Comparison of ENCODE assay signal across 23 cellular contexts in genomic region chr15:60010467-60011257, GRCh38. TPM values are rescaled to one million over a fixed set of nuclear protein-coding genes. Genes with fewer than 3 reads are reported as not detected.
A peak's percentile ranks its signal among the peaks of the same experiment; 100 is the strongest.
DNase-seq lines count a peak whose midpoint lies in the region; ATAC-seq and TF ChIP-seq lines count a peak whose summit lies in the region.
"Had no signal": no experiment of that assay in that cellular context is flagged by ENCODE, and none has a peak within 500 bp of the region (broad histone marks: within the 10 kb centered on the region; RNA-seq: fewer than 3 reads in every experiment).

No MANE protein-coding gene starts in this region.

- H3K4me1 Mint-ChIP-seq in activated T-helper 2 cell treated with anti-CD3 and anti-CD28 coated beads, Interferon-gamma antibody, Interleukin-2, Interleukin-4, amounts not matched to agents 10 μg/mL and 5 μg/mL and 100 μg/mL, durations not matched to agents 14 hours and 24 hours and 36 hours (ENCODE audit: low read depth) = peaks cover 30% of the 10 kb centered on the region
- H3K4me1 Mint-ChIP-seq in T-cell (peaks cover 12 to 15% (median 13%) of the 10 kb centered on the region in 3 donors), type B pancreatic cell (ENCODE audit: unreplicated experiment) (peaks cover 11% of the 10 kb centered on the region)

- peaks cover 19% of the 10 kb centered on the region for H3K36me3 Mint-ChIP-seq in activated T-helper 2 cell treated with anti-CD3 and anti-CD28 coated beads, Interferon-gamma antibody, Interleukin-2, Interleukin-4, amounts not matched to agents 10 μg/mL and 5 μg/mL and 100 μg/mL, durations not matched to agents 14 hours and 24 hours and 36 hours (ENCODE audit: low read depth)
- H3K36me3 Mint-ChIP-seq in T-cell (no peaks in the 10 kb centered on the region), type B pancreatic cell (no peaks in the 10 kb centered on the region)

- H3K27ac Mint-ChIP-seq in activated T-helper 2 cell treated with anti-CD3 and anti-CD28 coated beads, Interferon-gamma antibody, Interleukin-2, Interleukin-4, amounts not matched to agents 10 μg/mL and 5 μg/mL and 100 μg/mL, durations not matched to agents 14 hours and 24 hours and 36 hours = no peak overlapping the region
- H3K27ac Mint-ChIP-seq in T-cell (no peak overlapping the region), type B pancreatic cell (no peak overlapping the region)
- H3K27ac Mint-ChIP-seq: CD4-positive, alpha-beta T cell had no signal

- intact Hi-C loops in activated T-helper 2 cell treated with anti-CD3 and anti-CD28 coated beads, Interferon-gamma antibody, Interleukin-2, Interleukin-4, amounts not matched to agents 10 μg/mL and 5 μg/mL and 100 μg/mL, durations not matched to agents 14 hours and 24 hours and 36 hours (cut with micrococcal nuclease) = no loop called here

- H3K36me3 ChIP-seq in HUES6 (ENCODE audit: control insufficient read depth, insufficient read depth, low read length) = no peaks in the 10 kb centered on the region
- H3K36me3 ChIP-seq in ectodermal cell (ENCODE audit: control insufficient read depth, insufficient read depth, low read length) = no peaks in the 10 kb centered on the region
- H3K36me3 ChIP-seq in iPS-18a (ENCODE audit: control insufficient read depth, low read depth, low read length) = no peaks in the 10 kb centered on the region
- H3K36me3 ChIP-seq: BLaER1, Peyer's patch had no signal

- DNase-seq in retina = peak; percentile 53
- no peak for DNase-seq in activated T-helper 2 cell treated with anti-CD3 and anti-CD28 coated beads, Interferon-gamma antibody, Interleukin-2, Interleukin-4, amounts not matched to agents 10 μg/mL and 5 μg/mL and 100 μg/mL, durations not matched to agents 14 hours and 24 hours and 36 hours (ENCODE audit: low spot score)
- DNase-seq in T-cell = no peak
- DNase-seq in type B pancreatic cell (ENCODE audit: extremely low spot score, unreplicated experiment) = no peak
- DNase-seq: Caco-2; CD4-positive, alpha-beta T cell; DND-41; GOT3; MV-4-11; NCI-H1105 treated with DMSO at 0.1 percent for 48 hours; NCI-H2029 treated with DMSO at 0.1 percent for 48 hours; NCI-H226; NCI-H510A treated with DMSO at 0.1 percent for 48 hours; Peyer's patch had no signal

- POLR2A ChIA-PET in T-cell (lab: Charles Lee) = no interaction called here

- H3K27ac ChIP-seq in HUES6 (ENCODE audit: low read depth, low read length) (no peak overlapping the region; the same call in 1 of the 2 replicates), ectodermal cell (ENCODE audit: insufficient read depth, low read depth, low read length, poor library complexity, severe bottlenecking) (peak overlapping the region; percentile 64), iPS-18a (ENCODE audit: low read length) (peak overlapping the region; percentile 10)
- H3K27ac ChIP-seq: BLaER1, KMS-11, Peyer's patch had no signal

- H3K9me3 ChIP-seq in HUES6 (ENCODE audit: control insufficient read depth, insufficient read depth, low read depth, low read length) (no peaks in the 10 kb centered on the region), ectodermal cell (ENCODE audit: control insufficient read depth, low read length) (no peaks in the 10 kb centered on the region), iPS-18a (ENCODE audit: control insufficient read depth, low read depth, low read length) (no peaks in the 10 kb centered on the region)
- H3K9me3 ChIP-seq: Caco-2, Peyer's patch had no signal

- ATAC-seq in T-cell (replicated peaks in 1 of 4) (no peak), GM21528 (IDR thresholded peaks at IDR 0.05; ENCODE audit: low FRiP score, unreplicated experiment) (no peak)
- ATAC-seq: SK-N-SH treated with all-trans-retinoic acid at 6 μM for 48 hours had no signal

- peaks cover 36% of the 10 kb centered on the region for H3K27me3 ChIP-seq in HUES6 (ENCODE audit: control insufficient read depth, insufficient read depth, low read length)
- H3K27me3 ChIP-seq in ectodermal cell (ENCODE audit: control insufficient read depth, insufficient read depth, low read length, poor library complexity, severe bottlenecking) = peaks cover 17% of the 10 kb centered on the region
- peaks cover 13% of the 10 kb centered on the region for H3K27me3 ChIP-seq in iPS-18a (ENCODE audit: control insufficient read depth, insufficient read depth, low read length)

- no peak overlapping the region for H3K4me3 Mint-ChIP-seq in activated T-helper 2 cell treated with anti-CD3 and anti-CD28 coated beads, Interferon-gamma antibody, Interleukin-2, Interleukin-4, amounts not matched to agents 10 μg/mL and 5 μg/mL and 100 μg/mL, durations not matched to agents 14 hours and 24 hours and 36 hours (ENCODE audit: low read depth)
- no peak overlapping the region for H3K4me3 Mint-ChIP-seq in T-cell
- no peak overlapping the region for H3K4me3 Mint-ChIP-seq in type B pancreatic cell
- H3K4me3 Mint-ChIP-seq: CD4-positive, alpha-beta T cell had no signal

- H3K4me1 ChIP-seq in HUES6 (ENCODE audit: control insufficient read depth, insufficient read depth, low read length) (peaks cover 63% of the 10 kb centered on the region), ectodermal cell (ENCODE audit: control insufficient read depth, insufficient read depth, low read length) (peaks cover 49% of the 10 kb centered on the region), iPS-18a (ENCODE audit: control insufficient read depth, low read depth, low read length) (peaks cover 63% of the 10 kb centered on the region)

- H3K4me3 ChIP-seq in HUES6 (ENCODE audit: low read depth, low read length) (peak overlapping the region; percentile 39), ectodermal cell (ENCODE audit: insufficient read depth, low read depth, low read length) (no peak overlapping the region), iPS-18a (ENCODE audit: low read length) (peak overlapping the region; percentile 46)
- H3K4me3 ChIP-seq: BLaER1, Peyer's patch had no signal

- CTCF ChIA-PET in T-cell (lab: Charles Lee) = no interaction called here

- H3K9me3 Mint-ChIP-seq in activated T-helper 2 cell treated with anti-CD3 and anti-CD28 coated beads, Interferon-gamma antibody, Interleukin-2, Interleukin-4, amounts not matched to agents 10 μg/mL and 5 μg/mL and 100 μg/mL, durations not matched to agents 14 hours and 24 hours and 36 hours = no peaks in the 10 kb centered on the region
- H3K9me3 Mint-ChIP-seq in T-cell (no peaks in the 10 kb centered on the region), type B pancreatic cell (no peaks in the 10 kb centered on the region)
- H3K9me3 Mint-ChIP-seq: CD4-positive, alpha-beta T cell had no signal

- WGBS in ectodermal cell, 2 experiments = 4 to 9% methylated on average over 7 to 8 of the region's 8 CpGs

- peaks cover 63% of the 10 kb centered on the region for H3K27me3 Mint-ChIP-seq in activated T-helper 2 cell treated with anti-CD3 and anti-CD28 coated beads, Interferon-gamma antibody, Interleukin-2, Interleukin-4, amounts not matched to agents 10 μg/mL and 5 μg/mL and 100 μg/mL, durations not matched to agents 14 hours and 24 hours and 36 hours (ENCODE audit: low read depth)
- H3K27me3 Mint-ChIP-seq in T-cell (peaks cover 75 to 84% of the 10 kb centered on the region in 2 donors), type B pancreatic cell (peaks cover 97% of the 10 kb centered on the region)

- H3K9ac ChIP-seq in HUES6 (ENCODE audit: low read length) (peak overlapping the region; percentile 16), iPS-18a (ENCODE audit: low read length) (no peak overlapping the region)
- H3K9ac ChIP-seq: BLaER1, KMS-11 had no signal

- TF ChIP-seq CTCF in type B pancreatic cell (conservative IDR thresholded peaks at IDR 0.05) = no peak

RNA-seq across cellular contexts. Expression of gene FOXB1, which starts 6.6 kb away (rescaled TPM):
- polyA plus RNA-seq in ectodermal cell (2013, experiment 1 of 4) = 25.3 TPM
- polyA plus RNA-seq in ectodermal cell (2013, experiment 2 of 4) = 40.1 TPM
- polyA plus RNA-seq in ectodermal cell (2013, experiment 3 of 4) = 34.7 TPM
- 35.5 TPM for polyA plus RNA-seq in ectodermal cell (2013, experiment 4 of 4)
- total RNA-seq in activated T-helper 2 cell treated with anti-CD3 and anti-CD28 coated beads, Interferon-gamma antibody, Interleukin-2, Interleukin-4, amounts not matched to agents 10 μg/mL and 5 μg/mL and 100 μg/mL, durations not matched to agents 14 hours and 24 hours and 36 hours = 11.8 and 12.7 TPM in 2 replicates
- total RNA-seq in T-cell = under 1 TPM in 3 of 5 donors, not detected in 2; 0.13 to 0.19 (median 0.15) TPM
- total RNA-seq in type B pancreatic cell (ENCODE audit: low replicate concordance) = 0.60 TPM in 1 of 2 replicates, not detected in the other
- total RNA-seq: Caco-2, G401, OCI-LY7, Peyer's patch had no signal
